In genomic region chr3:73504852-73505251, GRCh38 we compare ENCODE assay signal across 18 cellular contexts.
"Had no signal": no experiment of that assay in that cellular context is flagged by ENCODE, and none has a peak within 500 bp of the region (broad histone marks: within the 10 kb centered on the region; RNA-seq: fewer than 3 reads in every experiment).

No MANE protein-coding gene starts in this region.

- H3K27me3 ChIP-seq: ovary, tibial nerve had no signal

- H3K9me3 ChIP-seq: ovary, tibial nerve had no signal

- H3K36me3 ChIP-seq: ovary, tibial nerve had no signal

- H3K4me3 ChIP-seq: ovary, tibial nerve had no signal

- DNase-seq: activated B cell treated with CpG ODN at 0.5 μM for 24 hours; activated CD4-positive, alpha-beta memory T cell treated with anti-CD3 and anti-CD28 coated beads, Interleukin-2, amount 10 ng/mL, durations not matched to agents 7 days and 5 days; activated CD4-positive, alpha-beta T cell treated with anti-CD3 and anti-CD28 coated beads for 48 hours; activated naive CD4-positive, alpha-beta T cell; activated naive CD8-positive, alpha-beta T cell treated with anti-CD3 and anti-CD28 coated beads for 36 hours; activated T-cell treated with anti-CD3 and anti-CD28 coated beads, Interleukin-2, amount 50 U/mL, for 1 hour; amniotic stem cell; caudate nucleus; foreskin melanocyte; head of caudate nucleus; kidney glomerular epithelial cell; mesendoderm; naive thymus-derived CD8-positive, alpha-beta T cell; ovary; stimulated activated naive CD8-positive, alpha-beta T cell treated with anti-CD3 and anti-CD28 coated beads, Interleukin-15, Interleukin-2, amounts not matched to agents 100 U/mL and 50 U/mL, for 24 hours; substantia nigra; T-cell had no signal
